19 cellular contexts compared by ENCODE assay signal in genomic region chr22:20457506-20458240, GRCh38. TPM values are rescaled to one million over a fixed set of nuclear protein-coding genes. Genes with fewer than 3 reads are reported as not detected.
DNase-seq lines count a peak whose midpoint lies in the region; ATAC-seq, FAIRE-seq and TF ChIP-seq lines count a peak whose summit lies in the region.
"Had no signal": no experiment of that assay in that cellular context is flagged by ENCODE, and none has a peak within 500 bp of the region (broad histone marks: within the 10 kb centered on the region; RNA-seq: fewer than 3 reads in every experiment).

No MANE protein-coding gene starts in this region.

- no TSS peak for BruUV-seq in K562 (replicated peaks; lab: Mats Ljungman, UMichigan)

- H3K4me1 Mint-ChIP-seq in activated naive CD8-positive, alpha-beta T cell treated with anti-CD3 and anti-CD28 coated beads for 36 hours = peaks cover 22% of the 10 kb centered on the region

- H3K27me3 ChIP-seq in K562 (ENCODE audit: control insufficient read depth in 2 of 2, insufficient read depth in 2 of 2, low read length in 2 of 2) (no peaks in the 10 kb centered on the region), neuronal stem cell (ENCODE audit: control insufficient read depth in 3 of 3, insufficient read depth in 3 of 3, low read depth in 1 of 3, low read length in 3 of 3) (no peaks in the 10 kb centered on the region), upper lobe of right lung (no peaks in the 10 kb centered on the region), breast epithelium (no peaks in the 10 kb centered on the region)
- H3K27me3 ChIP-seq: BLaER1 had no signal

- no peak overlapping the region for H4K91ac ChIP-seq in neuronal stem cell (ENCODE audit: low read depth, low read length, poor library complexity)

- H3K9me3 ChIP-seq in K562 (replicated peaks; ENCODE audit: control insufficient read depth, insufficient read depth, low read depth, low read length) (no peaks in the 10 kb centered on the region), neuronal stem cell (replicated peaks in 1 of 2; ENCODE audit: control insufficient read depth in 2 of 2, insufficient read depth in 1 of 2, low read depth in 1 of 2, low read length in 2 of 2) (no peaks in the 10 kb centered on the region), upper lobe of right lung (no peaks in the 10 kb centered on the region), breast epithelium (no peaks in the 10 kb centered on the region)
- H3K9me3 ChIP-seq: BLaER1 had no signal

- 51% methylated on average over 15 of the region's 15 CpGs for WGBS in K562 (ENCODE audit: insufficient coverage, low coverage, missing lambda C conversion rate)
- whole genome bisulfite sequencing in neuronal stem cell (ENCODE audit: extremely low coverage in 2 of 2, insufficient read length in 2 of 2, insufficient replicate concordance in 1 of 2), 2 donors = no CpG with 5 or more reads among the region's 15 CpGs

- H3K9me1 ChIP-seq in K562 (ENCODE audit: control insufficient read depth, insufficient read depth, low read length) = no peaks in the 10 kb centered on the region

- peak overlapping the region; percentile 38 for H3K4ac ChIP-seq in neuronal stem cell (ENCODE audit: low read length)

- peak overlapping the region; percentile 83 for H2BK5ac ChIP-seq in neuronal stem cell (ENCODE audit: low read length)

- no peak overlapping the region for H3K4me3 Mint-ChIP-seq in activated naive CD8-positive, alpha-beta T cell treated with anti-CD3 and anti-CD28 coated beads for 36 hours
- H3K4me3 Mint-ChIP-seq: CD14-positive monocyte; CD4-positive, alpha-beta memory T cell had no signal

- H2BK120ac ChIP-seq in neuronal stem cell (ENCODE audit: low read depth, low read length) = no peak overlapping the region

- DNase-seq in K562 (ENCODE audit: extremely low read depth in 1 of 4, low spot score in 3 of 4) (no peak), neuronal stem cell (ENCODE audit: low spot score) (no peak), upper lobe of right lung (peak; percentile 54), breast epithelium (ENCODE audit: low spot score in 2 of 2) (no peak), cardiac septum (ENCODE audit: low spot score) (no peak)
- DNase-seq in activated naive CD8-positive, alpha-beta T cell treated with anti-CD3 and anti-CD28 coated beads for 36 hours = no peak
- DNase-seq: 8988T; CD4-positive, alpha-beta memory T cell; DMS153; DMS79; GDM1; GM23248; HCEC 1CT had no signal

- H3K36me3 Mint-ChIP-seq in activated naive CD8-positive, alpha-beta T cell treated with anti-CD3 and anti-CD28 coated beads for 36 hours = peaks cover 6% of the 10 kb centered on the region

- H3K9me3 Mint-ChIP-seq in activated naive CD8-positive, alpha-beta T cell treated with anti-CD3 and anti-CD28 coated beads for 36 hours = no peaks in the 10 kb centered on the region
- H3K9me3 Mint-ChIP-seq: CD14-positive monocyte; CD4-positive, alpha-beta memory T cell had no signal

- TF ChIP-seq POLR2A in K562 (conservative IDR thresholded peaks at IDR 0.05) (no peak), breast epithelium (IDR thresholded peaks at IDR 0.05) (no peak)

- H2AFZ ChIP-seq in K562 (ENCODE audit: low read depth, low read length) (no peak overlapping the region), neuronal stem cell (ENCODE audit: low read length) (no peak overlapping the region)
- H2AFZ ChIP-seq: GM23248 had no signal

- no peak overlapping the region for H3K14ac ChIP-seq in neuronal stem cell (ENCODE audit: low read length)

- no peak overlapping the region for H3K27ac Mint-ChIP-seq in activated naive CD8-positive, alpha-beta T cell treated with anti-CD3 and anti-CD28 coated beads for 36 hours

- no peak overlapping the region for H4K8ac ChIP-seq in neuronal stem cell (ENCODE audit: low read depth, low read length)

- no peak for FAIRE-seq in K562 (lab: Jason Lieb, UNC)
- FAIRE-seq: GM12892, GM18507, H54 had no signal

- H3K4me3 ChIP-seq in K562 (no peak overlapping the region), neuronal stem cell (ENCODE audit: low read length in 2 of 2) (no peak overlapping the region), upper lobe of right lung (no peak overlapping the region), breast epithelium (no peak overlapping the region)
- H3K4me3 ChIP-seq: BLaER1, GM23248 had no signal

- H3K4me1 ChIP-seq in K562 (replicated peaks in 1 of 2; ENCODE audit: control insufficient read depth in 2 of 2, insufficient read depth in 2 of 2, low read length in 2 of 2) = no peaks in the 10 kb centered on the region; a peak in 1 of 5 replicates
- peaks cover 8 to 10% of the 10 kb centered on the region in 2 donors for H3K4me1 ChIP-seq in neuronal stem cell (ENCODE audit: control insufficient read depth in 2 of 2, insufficient read depth in 1 of 2, low read depth in 1 of 2, low read length in 2 of 2)
- peaks cover 6% of the 10 kb centered on the region for H3K4me1 ChIP-seq in upper lobe of right lung
- H3K4me1 ChIP-seq in breast epithelium = no peaks in the 10 kb centered on the region

- CTCF ChIA-PET in K562 (lab: Yijun Ruan, JAX; ENCODE audit: low intra/inter-chr PET ratio) = interaction anchor here (0.7 to 6.9 kb wide), 3 partner anchors 11 to 172 kb away, joined by 4 to 195 read pairs (median 13); no protein-coding TSS in a partner anchor

- ATAC-seq in K562 = no peak
- peak; percentile 20 for ATAC-seq in esophagus mucosa
- ATAC-seq in upper lobe of right lung = no peak

- no peak overlapping the region for H2BK12ac ChIP-seq in neuronal stem cell (ENCODE audit: low read length)

- no peak overlapping the region for H3K4me2 ChIP-seq in K562 (ENCODE audit: insufficient read depth, low read length)
- H3K4me2 ChIP-seq in neuronal stem cell (ENCODE audit: insufficient read depth, low read length, poor library complexity, severe bottlenecking) = no peak overlapping the region

- TF ChIP-seq CTCF in K562 (IDR thresholded peaks at IDR 0.05 in 2 of 3, conservative IDR thresholded peaks at IDR 0.05 in 1 of 3; ENCODE audit: insufficient read depth in 2 of 3, low read depth in 1 of 3, low read length in 3 of 3) (no peak), upper lobe of right lung (IDR thresholded peaks at IDR 0.05) (no peak), breast epithelium (IDR thresholded peaks at IDR 0.05) (no peak)

- no peak for TF ChIP-seq EP300 in K562 (IDR thresholded peaks at IDR 0.05; ENCODE audit: low read length)

- no peaks in the 10 kb centered on the region for H3K36me3 ChIP-seq in K562 (ENCODE audit: control insufficient read depth, insufficient read depth, low read length)
- H3K36me3 ChIP-seq in neuronal stem cell (replicated peaks in 1 of 2; ENCODE audit: control insufficient read depth in 2 of 2, insufficient read depth in 2 of 2, low read length in 2 of 2) = peaks cover 10 to 75% of the 10 kb centered on the region in 2 donors
- peaks cover 23% of the 10 kb centered on the region for H3K36me3 ChIP-seq in upper lobe of right lung
- no peaks in the 10 kb centered on the region for H3K36me3 ChIP-seq in breast epithelium

- H2BK15ac ChIP-seq in neuronal stem cell (ENCODE audit: low read length) = no peak overlapping the region

- no peaks in the 10 kb centered on the region for H3K27me3 Mint-ChIP-seq in activated naive CD8-positive, alpha-beta T cell treated with anti-CD3 and anti-CD28 coated beads for 36 hours
- H3K27me3 Mint-ChIP-seq: CD4-positive, alpha-beta memory T cell had no signal

- POLR2A ChIA-PET in K562 (lab: Yijun Ruan, JAX) = interaction anchor here (0.7 to 4.1 kb wide), 8 partner anchors 11 to 327 kb away, joined by 3 to 35 read pairs (median 8); no protein-coding TSS in a partner anchor

- H3K27ac ChIP-seq in K562 (ENCODE audit: extremely low read depth, low read depth, low read length) = no peak overlapping the region
- H3K27ac ChIP-seq in neuronal stem cell (replicated peaks; ENCODE audit: low read length) = no peak overlapping the region
- H3K27ac ChIP-seq in upper lobe of right lung = no peak overlapping the region
- no peak overlapping the region for H3K27ac ChIP-seq in breast epithelium
- H3K27ac ChIP-seq: GM23248 had no signal

- no peak overlapping the region for H3K18ac ChIP-seq in neuronal stem cell (ENCODE audit: low read length)

- H2AK5ac ChIP-seq in neuronal stem cell (ENCODE audit: low read depth, low read length) = no peak overlapping the region

- in situ Hi-C loops in K562 (cut with MboI) = loop anchor here (5.0 kb wide), 2 partner anchors 35 to 300 kb away; no protein-coding TSS in a partner anchor

- H3K23ac ChIP-seq in neuronal stem cell (ENCODE audit: low read depth, low read length, poor library complexity) = peak overlapping the region; percentile 92

- H3K79me2 ChIP-seq in K562 (ENCODE audit: control insufficient read depth, insufficient read depth, low read length) = no peaks in the 10 kb centered on the region

- no peak for TF ChIP-seq RAD21 in K562 (CRISPR knock-in tag; conservative IDR thresholded peaks at IDR 0.05 in 1 of 2, IDR thresholded peaks at IDR 0.05 in 1 of 2)

- intact Hi-C loops in K562 (cut with micrococcal nuclease) (loop anchor here (5.0 kb wide), 1 partner anchor 160 kb away; no protein-coding TSS in a partner anchor), upper lobe of right lung (cut with DNase I) (loop anchor here (5.0 kb wide), 1 partner anchor 40 kb away; no protein-coding TSS in a partner anchor), breast epithelium (cut with DNase I; ENCODE audit: low total_unique reads) (no loop called here), cardiac septum (cut with DNase I) (no loop called here)

- H3K9ac ChIP-seq in K562 (ENCODE audit: insufficient read depth in 1 of 2, low read depth in 2 of 2, low read length in 2 of 2) (peak overlapping the region in 1 of 2 experiments; percentile 71; a peak in 2 of 4 replicates), neuronal stem cell (ENCODE audit: low read depth, low read length, poor library complexity) (peak overlapping the region; percentile 74)
- H3K9ac ChIP-seq: BLaER1, GM23248 had no signal

- no peaks in the 10 kb centered on the region for H3K79me1 ChIP-seq in neuronal stem cell (ENCODE audit: low read depth, low read length)

- H4K20me1 ChIP-seq in K562 (replicated peaks; ENCODE audit: control insufficient read depth, insufficient read depth, low read length) = peaks cover 16% of the 10 kb centered on the region
- H4K20me1 ChIP-seq: BLaER1 had no signal

RNA-seq across cellular contexts. Expression of gene SCARF2, which starts 20.0 kb away (rescaled TPM):
- total RNA-seq in K562 (2011; cell fraction: chromatin; rRNA removed; ENCODE audit: low replicate concordance) = 0.65 TPM in 1 of 2 replicates, not detected in the other
- total RNA-seq in K562 (2011; cell fraction: nucleolus; rRNA removed) = 0.50 and 0.92 TPM in 2 replicates
- 0.15 TPM in 2 replicates for total RNA-seq in K562 (2011; cell fraction: nucleoplasm; rRNA removed)
- 0.20 and 0.32 TPM in 2 replicates for total RNA-seq in K562 (2014; rRNA removed)
- total RNA-seq in K562 (2014; rRNA removed; fragmentation: Illumina TruSeq; extraction: Trizol) = not detected in 2 replicates
- total RNA-seq in K562 (2015; rRNA removed; fragmentation: Illumina TruSeq; extraction: Trizol) = not detected in 2 replicates
- 0.13 and 0.29 TPM in 2 replicates for total RNA-seq in K562 (2021)
- polyA plus RNA-seq in K562 (2011; rRNA removed) = 0.06 and 0.26 TPM in 2 replicates
- 0.15 and 0.25 TPM in 2 replicates for polyA plus RNA-seq in K562 (2011; cell fraction: cytosol; rRNA removed)
- 0.61 and 0.65 TPM in 2 replicates for polyA plus RNA-seq in K562 (2011; cell fraction: nucleus; rRNA removed)
- polyA plus RNA-seq in K562 (2012) = 0.21 and 1.3 TPM in 2 replicates
- not detected in 2 replicates for polyA plus RNA-seq in K562 (2014; fragmentation: Illumina TruSeq; extraction: Trizol)
- not detected for polyA plus RNA-seq in K562 (2014; fragmentation: Nextera tagmentation; extraction: Ambion mirVana)
- polyA plus RNA-seq in K562 (2014; rRNA removed) = 0.13 and 0.23 TPM in 2 replicates
- polyA minus RNA-seq in K562 (2011; rRNA and poly(A)+ RNA removed) = not detected in 2 replicates
- not detected in 2 replicates for polyA minus RNA-seq in K562 (2011; cell fraction: cytosol; rRNA and poly(A)+ RNA removed)
- 0.22 and 0.27 TPM in 2 replicates for polyA minus RNA-seq in K562 (2011; cell fraction: nucleus; rRNA and poly(A)+ RNA removed)
- 0.48 TPM for total RNA-seq in esophagus mucosa
- polyA plus RNA-seq in neuronal stem cell (2013, experiment 1 of 2) = 3.7 TPM
- 2.8 TPM for polyA plus RNA-seq in neuronal stem cell (2013, experiment 2 of 2)
- 24.0 TPM for total RNA-seq in upper lobe of right lung
- total RNA-seq in breast epithelium = 10 to 100 TPM in 2 of 3 donors, 1 to 10 TPM in 1; 5.3 to 14.7 (median 12.3) TPM
- under 1 TPM; 0.14 to 0.16 TPM for total RNA-seq in activated naive CD8-positive, alpha-beta T cell treated with anti-CD3 and anti-CD28 coated beads for 36 hours
- 5.2 TPM for total RNA-seq in cardiac septum

RNA-seq across cellular contexts. Expression of gene KLHL22, which starts 37.9 kb away (rescaled TPM):
- total RNA-seq in K562 (2011; cell fraction: chromatin; rRNA removed; ENCODE audit: low replicate concordance) = 116 and 152 TPM in 2 replicates
- 68.5 and 75.0 TPM in 2 replicates for total RNA-seq in K562 (2011; cell fraction: nucleolus; rRNA removed)
- 88.1 and 101 TPM in 2 replicates for total RNA-seq in K562 (2011; cell fraction: nucleoplasm; rRNA removed)
- total RNA-seq in K562 (2014; rRNA removed) = 15.1 and 15.6 TPM in 2 replicates
- 13.5 and 15.3 TPM in 2 replicates for total RNA-seq in K562 (2014; rRNA removed; fragmentation: Illumina TruSeq; extraction: Trizol)
- total RNA-seq in K562 (2015; rRNA removed; fragmentation: Illumina TruSeq; extraction: Trizol) = 15.2 and 15.7 TPM in 2 replicates
- 20.1 and 21.1 TPM in 2 replicates for total RNA-seq in K562 (2021)
- 25.6 and 43.0 TPM in 2 replicates for polyA plus RNA-seq in K562 (2011; rRNA removed)
- 24.5 and 36.2 TPM in 2 replicates for polyA plus RNA-seq in K562 (2011; cell fraction: cytosol; rRNA removed)
- polyA plus RNA-seq in K562 (2011; cell fraction: nucleus; rRNA removed) = 73.7 and 92.5 TPM in 2 replicates
- 15.0 and 42.6 TPM in 2 replicates for polyA plus RNA-seq in K562 (2012)
- 15.4 and 16.5 TPM in 2 replicates for polyA plus RNA-seq in K562 (2014; fragmentation: Illumina TruSeq; extraction: Trizol)
- polyA plus RNA-seq in K562 (2014; fragmentation: Nextera tagmentation; extraction: Ambion mirVana) = 1 to 10 TPM; 1.3 to 1.8 TPM
- 15.8 and 18.6 TPM in 2 replicates for polyA plus RNA-seq in K562 (2014; rRNA removed)
- polyA minus RNA-seq in K562 (2011; rRNA and poly(A)+ RNA removed) = 24.1 and 42.3 TPM in 2 replicates
- polyA minus RNA-seq in K562 (2011; cell fraction: cytosol; rRNA and poly(A)+ RNA removed) = 13.4 and 21.4 TPM in 2 replicates
- polyA minus RNA-seq in K562 (2011; cell fraction: nucleus; rRNA and poly(A)+ RNA removed) = 36.2 and 65.9 TPM in 2 replicates
- total RNA-seq in esophagus mucosa = 5.0 TPM
- polyA plus RNA-seq in neuronal stem cell (2013, experiment 1 of 2) = 14.3 TPM
- polyA plus RNA-seq in neuronal stem cell (2013, experiment 2 of 2) = 13.8 TPM
- total RNA-seq in upper lobe of right lung = 23.3 TPM
- 10 to 100 TPM; 28.5 to 38.0 (median 35.4) TPM for total RNA-seq in breast epithelium
- 10 to 100 TPM; 11.2 to 12.3 TPM for total RNA-seq in activated naive CD8-positive, alpha-beta T cell treated with anti-CD3 and anti-CD28 coated beads for 36 hours
- total RNA-seq in cardiac septum = 16.8 TPM

RNA-seq across cellular contexts. Expression of gene MED15, which starts 49.7 kb away (rescaled TPM):
- 482 and 971 TPM in 2 replicates for total RNA-seq in K562 (2011; cell fraction: chromatin; rRNA removed; ENCODE audit: low replicate concordance)
- total RNA-seq in K562 (2011; cell fraction: nucleolus; rRNA removed) = 663 TPM in 2 replicates
- 469 and 476 TPM in 2 replicates for total RNA-seq in K562 (2011; cell fraction: nucleoplasm; rRNA removed)
- 72.6 and 103 TPM in 2 replicates for total RNA-seq in K562 (2014; rRNA removed)
- 26.1 and 26.4 TPM in 2 replicates for total RNA-seq in K562 (2014; rRNA removed; fragmentation: Illumina TruSeq; extraction: Trizol)
- total RNA-seq in K562 (2015; rRNA removed; fragmentation: Illumina TruSeq; extraction: Trizol) = 59.2 and 60.1 TPM in 2 replicates
- total RNA-seq in K562 (2021) = 264 and 271 TPM in 2 replicates
- 40.4 and 111 TPM in 2 replicates for polyA plus RNA-seq in K562 (2011; rRNA removed)
- polyA plus RNA-seq in K562 (2011; cell fraction: cytosol; rRNA removed) = 75.5 and 117 TPM in 2 replicates
- 369 and 471 TPM in 2 replicates for polyA plus RNA-seq in K562 (2011; cell fraction: nucleus; rRNA removed)
- 148 and 229 TPM in 2 replicates for polyA plus RNA-seq in K562 (2012)
- polyA plus RNA-seq in K562 (2014; fragmentation: Illumina TruSeq; extraction: Trizol) = 76.0 and 122 TPM in 2 replicates
- polyA plus RNA-seq in K562 (2014; fragmentation: Nextera tagmentation; extraction: Ambion mirVana) = 1 to 10 TPM; 4.0 to 5.2 TPM
- polyA plus RNA-seq in K562 (2014; rRNA removed) = 102 and 130 TPM in 2 replicates
- polyA minus RNA-seq in K562 (2011; rRNA and poly(A)+ RNA removed) = 98.8 and 108 TPM in 2 replicates
- polyA minus RNA-seq in K562 (2011; cell fraction: cytosol; rRNA and poly(A)+ RNA removed) = 188 and 326 TPM in 2 replicates
- polyA minus RNA-seq in K562 (2011; cell fraction: nucleus; rRNA and poly(A)+ RNA removed) = 310 and 409 TPM in 2 replicates
- 51.7 TPM for total RNA-seq in esophagus mucosa
- 35.8 TPM for polyA plus RNA-seq in neuronal stem cell (2013, experiment 1 of 2)
- 36.1 TPM for polyA plus RNA-seq in neuronal stem cell (2013, experiment 2 of 2)
- 96.9 TPM for total RNA-seq in upper lobe of right lung
- total RNA-seq in breast epithelium = 10 to 100 TPM; 36.6 to 53.1 (median 52.3) TPM
- total RNA-seq in activated naive CD8-positive, alpha-beta T cell treated with anti-CD3 and anti-CD28 coated beads for 36 hours = 10 to 100 TPM; 91.1 to 91.8 TPM
- 43.9 TPM for total RNA-seq in cardiac septum

Comparison
In these comparisons a context has a peak if more than half of its experiments do, and no peak if none do; other contexts are left out.
1. intact Hi-C loops: an anchor here in K562 (5.0 kb wide) and upper lobe of right lung (5.0 kb wide); none called in breast epithelium and cardiac septum.